ENCODE assay signal across 8 cellular contexts in genomic region chr19:8321760-8322637, GRCh38. TPM values are rescaled to one million over a fixed set of nuclear protein-coding genes. Genes with fewer than 3 reads are reported as not detected.
A peak's percentile ranks its signal among the peaks of the same experiment; 100 is the strongest.
DNase-seq lines count a peak whose midpoint lies in the region; ATAC-seq and TF ChIP-seq lines count a peak whose summit lies in the region.

No MANE protein-coding gene starts in this region.

- peaks cover 7% of the 10 kb centered on the region for H3K79me1 ChIP-seq in mesenchymal stem cell (replicated peaks; ENCODE audit: low read length, poor library complexity, severe bottlenecking)

- H3K4me3 ChIP-seq in BLaER1 (peak overlapping the region; percentile 83), KMS-11 (IDR thresholded peaks at IDR 0.05; ENCODE audit: insufficient read depth, low read depth, low read length) (peak overlapping the region; percentile 74), choroid plexus epithelial cell (ENCODE audit: low read depth, low read length) (peak overlapping the region; percentile 95), mesenchymal stem cell (ENCODE audit: insufficient read depth in 1 of 2, low read depth in 1 of 2, low read length in 2 of 2) (peak overlapping the region; percentile 76 to 98), uterus (peak overlapping the region; percentile 83 to 92)

- H3K27me3 ChIP-seq in BLaER1 (no peaks in the 10 kb centered on the region), KMS-11 (ENCODE audit: insufficient read depth, low read depth) (no peaks in the 10 kb centered on the region), mesenchymal stem cell (ENCODE audit: control insufficient read depth in 1 of 2, insufficient read depth in 1 of 2, low read length in 2 of 2) (no peaks in the 10 kb centered on the region), uterus (no peaks in the 10 kb centered on the region)

- intact Hi-C loops in uterus (cut with DNase I; ENCODE audit: low total_unique reads) = no loop called here

- no peak for DNase-seq in choroid plexus epithelial cell (ENCODE audit: low read depth)
- peak; percentile 18 for DNase-seq in mesenchymal stem cell
- DNase-seq in uterus = no peak
- DNase-seq in amniotic stem cell (lab: John Stamatoyannopoulos, UW) = no peak

- WGBS in mesenchymal stem cell = 12% methylated on average over 43 of the region's 49 CpGs

- H3K18ac ChIP-seq in mesenchymal stem cell (ENCODE audit: low read depth in 1 of 2, low read length in 2 of 2) = peak overlapping the region; percentile 64 to 76

- H3K36me3 ChIP-seq in BLaER1 = peaks cover 32% of the 10 kb centered on the region
- peaks cover 6% of the 10 kb centered on the region; the same call in 1 of the 2 replicates for H3K36me3 ChIP-seq in KMS-11 (ENCODE audit: insufficient read depth)
- peaks cover 22 to 26% of the 10 kb centered on the region in 2 experiments for H3K36me3 ChIP-seq in mesenchymal stem cell (ENCODE audit: control insufficient read depth in 1 of 2, insufficient read depth in 2 of 2, low read depth in 1 of 2, low read length in 2 of 2)
- H3K36me3 ChIP-seq in uterus = no peaks in the 10 kb centered on the region

- H2BK120ac ChIP-seq in mesenchymal stem cell (ENCODE audit: low read depth, low read length) = no peak overlapping the region

- H3K14ac ChIP-seq in mesenchymal stem cell (ENCODE audit: low read length in 2 of 2) = peak overlapping the region; percentile 28 to 55

- peak overlapping the region; percentile 37 to 77 for H3K4ac ChIP-seq in mesenchymal stem cell (ENCODE audit: low read depth in 1 of 2, low read length in 2 of 2)

- no peak overlapping the region for H3K23ac ChIP-seq in mesenchymal stem cell (ENCODE audit: low read length in 2 of 2)

- peaks cover 40% of the 10 kb centered on the region for H3K79me2 ChIP-seq in KMS-11 (ENCODE audit: insufficient read depth, low read depth)

- H4K20me1 ChIP-seq in BLaER1 = peaks cover 34% of the 10 kb centered on the region
- H4K20me1 ChIP-seq in KMS-11 (ENCODE audit: insufficient read depth) = no peaks in the 10 kb centered on the region

- TF ChIP-seq CTCF in KMS-11 (conservative IDR thresholded peaks at IDR 0.05; ENCODE audit: low read depth, low read length) = no peak
- no peak for TF ChIP-seq CTCF in choroid plexus epithelial cell (conservative IDR thresholded peaks at IDR 0.05; ENCODE audit: low read depth, low read length)
- no peak for TF ChIP-seq CTCF in uterus (IDR thresholded peaks at IDR 0.05)

- H2AK5ac ChIP-seq in mesenchymal stem cell (ENCODE audit: low read length, severe bottlenecking) = no peak overlapping the region

- no peak for TF ChIP-seq POLR2A in uterus (IDR thresholded peaks at IDR 0.05)

- H3K4me2 ChIP-seq in BLaER1 (peak overlapping the region; percentile 97), KMS-11 (peak overlapping the region; percentile 96), mesenchymal stem cell (ENCODE audit: low read length, poor library complexity, severe bottlenecking) (peak overlapping the region; percentile 32)

- peaks cover 64% of the 10 kb centered on the region for H3K4me1 ChIP-seq in BLaER1
- peaks cover 27% of the 10 kb centered on the region for H3K4me1 ChIP-seq in KMS-11 (ENCODE audit: low read depth, poor library complexity, severe bottlenecking)
- peaks cover 18% of the 10 kb centered on the region for H3K4me1 ChIP-seq in mesenchymal stem cell (ENCODE audit: control insufficient read depth, insufficient read depth, low read depth, low read length)
- H3K4me1 ChIP-seq in uterus = peaks cover 0 to 11% of the 10 kb centered on the region in 2 donors

- ATAC-seq in HG03196 (IDR thresholded peaks at IDR 0.05; ENCODE audit: unreplicated experiment) (no peak), HG02970 (IDR thresholded peaks at IDR 0.05; ENCODE audit: low FRiP score, unreplicated experiment) (no peak)

- no peak overlapping the region for H4K91ac ChIP-seq in mesenchymal stem cell (ENCODE audit: low read length)

- H2BK5ac ChIP-seq in mesenchymal stem cell (ENCODE audit: low read depth, low read length, poor library complexity, severe bottlenecking) = no peak overlapping the region

- no peak overlapping the region for H2BK12ac ChIP-seq in mesenchymal stem cell (ENCODE audit: low read length in 2 of 2)

- H4K8ac ChIP-seq in mesenchymal stem cell (ENCODE audit: low read length) = peak overlapping the region; percentile 12

- H3K9ac ChIP-seq in BLaER1 (peak overlapping the region; percentile 98), KMS-11 (peak overlapping the region; percentile 90), mesenchymal stem cell (ENCODE audit: low read length) (peak overlapping the region; percentile 99)

- H3K27ac ChIP-seq in BLaER1 = peak overlapping the region; percentile 95
- peak overlapping the region; percentile 75 for H3K27ac ChIP-seq in KMS-11
- peak overlapping the region; percentile 8 for H3K27ac ChIP-seq in mesenchymal stem cell (ENCODE audit: low read length, poor library complexity, severe bottlenecking)
- peak overlapping the region; percentile 90 to 91 for H3K27ac ChIP-seq in uterus

- H3K9me3 ChIP-seq in BLaER1 = no peaks in the 10 kb centered on the region
- peaks cover 4% of the 10 kb centered on the region for H3K9me3 ChIP-seq in mesenchymal stem cell (ENCODE audit: control insufficient read depth, low read length)
- no peaks in the 10 kb centered on the region for H3K9me3 ChIP-seq in uterus

- no peak overlapping the region for H2BK15ac ChIP-seq in mesenchymal stem cell (ENCODE audit: low read depth, poor library complexity, severe bottlenecking)

- H2AFZ ChIP-seq in KMS-11 (ENCODE audit: low read depth) (no peak overlapping the region), mesenchymal stem cell (ENCODE audit: low read depth, low read length) (no peak overlapping the region)

RNA-seq across cellular contexts. Expression of gene RPS28, which starts 0.7 kb away (rescaled TPM):
- 1,490 TPM for polyA plus RNA-seq in mesenchymal stem cell (2013, experiment 1 of 2)
- 1,615 TPM for polyA plus RNA-seq in mesenchymal stem cell (2013, experiment 2 of 2)
- 1,000 to 10,000 TPM in 1 of 4 donors, 100 to 1,000 TPM in 2, 10 to 100 TPM in 1; 44.1 to 1,410 (median 360) TPM for total RNA-seq in uterus

RNA-seq across cellular contexts. Expression of gene NDUFA7, which starts 0.8 kb away (rescaled TPM):
- 104 TPM for polyA plus RNA-seq in mesenchymal stem cell (2013, experiment 1 of 2)
- 104 TPM for polyA plus RNA-seq in mesenchymal stem cell (2013, experiment 2 of 2)
- 10 to 100 TPM in 1 of 4 donors, 1 to 10 TPM in 2, not detected in 1; 6.9 to 25.9 (median 8.8) TPM for total RNA-seq in uterus

RNA-seq across cellular contexts. Expression of gene CD320, which starts 13.8 kb away (rescaled TPM):
- 16.5 TPM for polyA plus RNA-seq in mesenchymal stem cell (2013, experiment 1 of 2)
- polyA plus RNA-seq in mesenchymal stem cell (2013, experiment 2 of 2) = 16.4 TPM
- 10 to 100 TPM; 15.0 to 72.0 (median 26.2) TPM for total RNA-seq in uterus

RNA-seq across cellular contexts. Expression of gene KANK3, which starts 21.1 kb away (rescaled TPM):
- polyA plus RNA-seq in mesenchymal stem cell (2013, experiment 1 of 2) = 0.14 TPM
- polyA plus RNA-seq in mesenchymal stem cell (2013, experiment 2 of 2) = 0.23 TPM
- total RNA-seq in uterus = 10 to 100 TPM in 3 of 4 donors, 1 to 10 TPM in 1; 4.1 to 36.6 (median 24.8) TPM

RNA-seq across cellular contexts. Expression of gene ANGPTL4, which starts 42.0 kb away (rescaled TPM):
- 48.8 TPM for polyA plus RNA-seq in mesenchymal stem cell (2013, experiment 1 of 2)
- 48.5 TPM for polyA plus RNA-seq in mesenchymal stem cell (2013, experiment 2 of 2)
- total RNA-seq in uterus = 10 to 100 TPM in 3 of 4 donors, under 1 TPM in 1; 0.76 to 21.2 (median 13.5) TPM

Comparison
In these comparisons a context has a peak if more than half of its experiments do, and no peak if none do; other contexts are left out.
1. H3K27ac ChIP-seq: peak in every context shown above with its lines; median percentile 95 in BLaER1; 90 in uterus; 75 in KMS-11; 8 in mesenchymal stem cell.
2. H3K4me2 ChIP-seq: peak in every context shown above with its lines; median percentile 97 in BLaER1; 96 in KMS-11; 32 in mesenchymal stem cell.